ENCODE assay signal across 1 cellular context in the genomic region with DNA sequence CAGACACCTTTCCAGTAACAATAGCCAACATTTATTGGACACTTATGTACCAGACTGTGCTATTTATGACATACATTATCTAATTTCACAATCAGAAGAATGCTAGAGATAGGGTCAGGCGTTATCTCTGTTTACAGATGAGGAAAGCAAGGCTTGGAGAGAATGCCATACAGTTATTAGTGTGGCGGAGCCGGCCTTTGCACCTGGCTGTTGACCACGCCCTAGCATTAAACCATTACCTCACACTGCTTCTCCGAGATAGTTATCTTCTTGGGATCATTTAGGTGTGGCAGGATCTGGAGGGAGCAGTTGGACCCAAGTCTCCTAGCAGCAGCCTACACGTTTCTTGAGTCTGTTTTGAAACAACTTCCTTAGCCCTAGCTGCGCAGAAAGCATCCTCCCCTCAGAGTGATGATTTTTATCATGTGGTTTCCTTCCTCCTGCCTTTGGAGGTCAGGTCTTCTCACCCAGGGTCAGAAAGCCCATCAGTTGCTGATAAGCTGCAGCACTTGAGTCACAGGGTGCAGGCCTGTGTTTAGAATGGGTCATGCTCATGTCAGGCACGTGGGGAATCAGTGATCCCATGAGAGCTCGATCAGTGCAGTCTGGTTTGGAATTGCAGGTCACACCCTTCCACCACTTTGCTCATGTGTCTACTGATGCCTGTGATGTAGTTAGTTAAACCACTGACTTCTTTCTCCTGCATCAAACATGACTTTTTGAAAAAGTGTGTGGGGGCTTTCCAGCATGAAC.
TF ChIP-seq lines count a peak whose summit lies in the region.

No MANE protein-coding gene starts in this region.

TF ChIP-seq in HepG2, 621 proteins besides CTCF, POLR2A, EP300 and RAD21 (continued from another document and continues in another):
- TF ChIP-seq ZNF687 (CRISPR knock-in tag; IDR thresholded peaks at IDR 0.05) (peak; percentile 52; the same call in 1 of the 2 replicates), ZNF30 (CRISPR knock-in tag; IDR thresholded peaks at IDR 0.05) (no peak), POLR2AphosphoS2 (IDR thresholded peaks at IDR 0.05; ENCODE audit: low read depth, low read length) (no peak), TEAD3 (CRISPR knock-in tag; optimal IDR thresholded peaks at IDR 0.05; ENCODE audit: borderline replicate concordance) (peak; percentile 72), RFXANK (CRISPR knock-in tag; IDR thresholded peaks at IDR 0.05) (no peak), ZIK1 (CRISPR knock-in tag; IDR thresholded peaks at IDR 0.05; ENCODE audit: borderline replicate concordance, low read depth) (0 out of 2 replicates have a peak, but pooled peaks have one; percentile 18), ZFP36L2 (CRISPR knock-in tag; IDR thresholded peaks at IDR 0.05) (no peak), MAFG (CRISPR knock-in tag; IDR thresholded peaks at IDR 0.05) (no peak), CEBPG (CRISPR knock-in tag; IDR thresholded peaks at IDR 0.05) (peak; percentile 88), RNF2 (conservative IDR thresholded peaks at IDR 0.05; ENCODE audit: low read depth) (0 out of 2 replicates have a peak, but pooled peaks have one; percentile 51), ZNF790 (CRISPR knock-in tag; IDR thresholded peaks at IDR 0.05; ENCODE audit: borderline replicate concordance) (no peak; the same call in 1 of the 2 replicates), ZNF557 (CRISPR knock-in tag; IDR thresholded peaks at IDR 0.05) (no peak), ZNF709 (CRISPR knock-in tag; IDR thresholded peaks at IDR 0.05) (no peak), KDM3A (CRISPR knock-in tag; IDR thresholded peaks at IDR 0.05; ENCODE audit: low read depth) (no peak), ZNF570 (CRISPR knock-in tag; IDR thresholded peaks at IDR 0.05; ENCODE audit: borderline replicate concordance) (no peak), ONECUT2 (CRISPR knock-in tag; IDR thresholded peaks at IDR 0.05) (no peak), ZNF235 (CRISPR knock-in tag; IDR thresholded peaks at IDR 0.05; ENCODE audit: borderline replicate concordance) (no peak), IKZF5 (CRISPR knock-in tag; IDR thresholded peaks at IDR 0.05) (peak; percentile 67; the same call in 1 of the 2 replicates), GTF2F1 (IDR thresholded peaks at IDR 0.05; ENCODE audit: low read length) (no peak), PLRG1 (conservative IDR thresholded peaks at IDR 0.05) (no peak), ZNF839 (CRISPR knock-in tag; IDR thresholded peaks at IDR 0.05; ENCODE audit: borderline replicate concordance) (no peak), ESRRA (CRISPR knock-in tag; IDR thresholded peaks at IDR 0.05; ENCODE audit: low read depth) (peak; percentile 31; the same call in 1 of the 2 replicates), SP5 (CRISPR knock-in tag; IDR thresholded peaks at IDR 0.05; ENCODE audit: borderline replicate concordance, low read depth) (peak; percentile 88), ZNF737 (CRISPR knock-in tag; IDR thresholded peaks at IDR 0.05; ENCODE audit: borderline replicate concordance) (no peak), ZNF263 (CRISPR knock-in tag; IDR thresholded peaks at IDR 0.05) (no peak), ZNF816 (CRISPR knock-in tag; IDR thresholded peaks at IDR 0.05; ENCODE audit: borderline replicate concordance) (no peak), BRD4 (CRISPR knock-in tag; IDR thresholded peaks at IDR 0.05) (no peak), SATB2 (CRISPR knock-in tag; IDR thresholded peaks at IDR 0.05) (peak; percentile 85), GLMP (CRISPR knock-in tag; IDR thresholded peaks at IDR 0.05; ENCODE audit: borderline replicate concordance) (no peak), ZNF841 (CRISPR knock-in tag; IDR thresholded peaks at IDR 0.05; ENCODE audit: borderline replicate concordance) (no peak), ZBTB3 (CRISPR knock-in tag; IDR thresholded peaks at IDR 0.05; ENCODE audit: borderline replicate concordance, low read depth) (no peak), REL (CRISPR knock-in tag; conservative IDR thresholded peaks at IDR 0.05) (no peak), HNRNPL (IDR thresholded peaks at IDR 0.05; ENCODE audit: low read depth, low read length) (no peak)
- TF ChIP-seq, protein P1, sequence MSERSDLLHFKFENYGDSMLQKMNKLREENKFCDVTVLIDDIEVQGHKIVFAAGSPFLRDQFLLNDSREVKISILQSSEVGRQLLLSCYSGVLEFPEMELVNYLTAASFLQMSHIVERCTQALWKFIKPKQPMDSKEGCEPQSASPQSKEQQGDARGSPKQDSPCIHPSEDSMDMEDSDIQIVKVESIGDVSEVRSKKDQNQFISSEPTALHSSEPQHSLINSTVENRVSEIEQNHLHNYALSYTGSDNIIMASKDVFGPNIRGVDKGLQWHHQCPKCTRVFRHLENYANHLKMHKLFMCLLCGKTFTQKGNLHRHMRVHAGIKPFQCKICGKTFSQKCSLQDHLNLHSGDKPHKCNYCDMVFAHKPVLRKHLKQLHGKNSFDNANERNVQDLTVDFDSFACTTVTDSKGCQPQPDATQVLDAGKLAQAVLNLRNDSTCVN (CRISPR knock-in tag; IDR thresholded peaks at IDR 0.05; ENCODE audit: borderline replicate concordance) = no peak
- TF ChIP-seq, protein P2, sequence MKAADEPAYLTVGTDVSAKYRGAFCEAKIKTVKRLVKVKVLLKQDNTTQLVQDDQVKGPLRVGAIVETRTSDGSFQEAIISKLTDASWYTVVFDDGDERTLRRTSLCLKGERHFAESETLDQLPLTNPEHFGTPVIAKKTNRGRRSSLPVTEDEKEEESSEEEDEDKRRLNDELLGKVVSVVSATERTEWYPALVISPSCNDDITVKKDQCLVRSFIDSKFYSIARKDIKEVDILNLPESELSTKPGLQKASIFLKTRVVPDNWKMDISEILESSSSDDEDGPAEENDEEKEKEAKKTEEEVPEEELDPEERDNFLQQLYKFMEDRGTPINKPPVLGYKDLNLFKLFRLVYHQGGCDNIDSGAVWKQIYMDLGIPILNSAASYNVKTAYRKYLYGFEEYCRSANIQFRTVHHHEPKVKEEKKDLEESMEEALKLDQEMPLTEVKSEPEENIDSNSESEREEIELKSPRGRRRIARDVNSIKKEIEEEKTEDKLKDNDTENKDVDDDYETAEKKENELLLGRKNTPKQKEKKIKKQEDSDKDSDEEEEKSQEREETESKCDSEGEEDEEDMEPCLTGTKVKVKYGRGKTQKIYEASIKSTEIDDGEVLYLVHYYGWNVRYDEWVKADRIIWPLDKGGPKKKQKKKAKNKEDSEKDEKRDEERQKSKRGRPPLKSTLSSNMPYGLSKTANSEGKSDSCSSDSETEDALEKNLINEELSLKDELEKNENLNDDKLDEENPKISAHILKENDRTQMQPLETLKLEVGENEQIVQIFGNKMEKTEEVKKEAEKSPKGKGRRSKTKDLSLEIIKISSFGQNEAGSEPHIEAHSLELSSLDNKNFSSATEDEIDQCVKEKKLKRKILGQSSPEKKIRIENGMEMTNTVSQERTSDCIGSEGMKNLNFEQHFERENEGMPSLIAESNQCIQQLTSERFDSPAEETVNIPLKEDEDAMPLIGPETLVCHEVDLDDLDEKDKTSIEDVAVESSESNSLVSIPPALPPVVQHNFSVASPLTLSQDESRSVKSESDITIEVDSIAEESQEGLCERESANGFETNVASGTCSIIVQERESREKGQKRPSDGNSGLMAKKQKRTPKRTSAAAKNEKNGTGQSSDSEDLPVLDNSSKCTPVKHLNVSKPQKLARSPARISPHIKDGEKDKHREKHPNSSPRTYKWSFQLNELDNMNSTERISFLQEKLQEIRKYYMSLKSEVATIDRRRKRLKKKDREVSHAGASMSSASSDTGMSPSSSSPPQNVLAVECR (CRISPR knock-in tag; IDR thresholded peaks at IDR 0.05; ENCODE audit: borderline replicate concordance) = peak; percentile 44; the same call in 1 of the 2 replicates
- TF ChIP-seq, protein P3, sequence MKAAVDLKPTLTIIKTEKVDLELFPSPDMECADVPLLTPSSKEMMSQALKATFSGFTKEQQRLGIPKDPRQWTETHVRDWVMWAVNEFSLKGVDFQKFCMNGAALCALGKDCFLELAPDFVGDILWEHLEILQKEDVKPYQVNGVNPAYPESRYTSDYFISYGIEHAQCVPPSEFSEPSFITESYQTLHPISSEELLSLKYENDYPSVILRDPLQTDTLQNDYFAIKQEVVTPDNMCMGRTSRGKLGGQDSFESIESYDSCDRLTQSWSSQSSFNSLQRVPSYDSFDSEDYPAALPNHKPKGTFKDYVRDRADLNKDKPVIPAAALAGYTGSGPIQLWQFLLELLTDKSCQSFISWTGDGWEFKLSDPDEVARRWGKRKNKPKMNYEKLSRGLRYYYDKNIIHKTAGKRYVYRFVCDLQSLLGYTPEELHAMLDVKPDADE (CRISPR knock-in tag; IDR thresholded peaks at IDR 0.05) = no peak
- TF ChIP-seq, protein P4, sequence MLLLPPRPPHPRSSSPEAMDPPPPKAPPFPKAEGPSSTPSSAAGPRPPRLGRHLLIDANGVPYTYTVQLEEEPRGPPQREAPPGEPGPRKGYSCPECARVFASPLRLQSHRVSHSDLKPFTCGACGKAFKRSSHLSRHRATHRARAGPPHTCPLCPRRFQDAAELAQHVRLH (CRISPR knock-in tag; IDR thresholded peaks at IDR 0.05; ENCODE audit: borderline replicate concordance, low read depth) = no peak; the same call in 1 of the 2 replicates
- TF ChIP-seq, protein P5, sequence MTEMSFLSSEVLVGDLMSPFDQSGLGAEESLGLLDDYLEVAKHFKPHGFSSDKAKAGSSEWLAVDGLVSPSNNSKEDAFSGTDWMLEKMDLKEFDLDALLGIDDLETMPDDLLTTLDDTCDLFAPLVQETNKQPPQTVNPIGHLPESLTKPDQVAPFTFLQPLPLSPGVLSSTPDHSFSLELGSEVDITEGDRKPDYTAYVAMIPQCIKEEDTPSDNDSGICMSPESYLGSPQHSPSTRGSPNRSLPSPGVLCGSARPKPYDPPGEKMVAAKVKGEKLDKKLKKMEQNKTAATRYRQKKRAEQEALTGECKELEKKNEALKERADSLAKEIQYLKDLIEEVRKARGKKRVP (CRISPR knock-in tag; IDR thresholded peaks at IDR 0.05) = peak in 1 of 2 experiments; percentile 49; a peak in 1 of 4 replicates
- TF ChIP-seq, protein P6, sequence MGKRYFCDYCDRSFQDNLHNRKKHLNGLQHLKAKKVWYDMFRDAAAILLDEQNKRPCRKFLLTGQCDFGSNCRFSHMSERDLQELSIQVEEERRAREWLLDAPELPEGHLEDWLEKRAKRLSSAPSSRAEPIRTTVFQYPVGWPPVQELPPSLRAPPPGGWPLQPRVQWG (CRISPR knock-in tag; IDR thresholded peaks at IDR 0.05; ENCODE audit: borderline replicate concordance, low read depth) = no peak
- TF ChIP-seq, protein P7, sequence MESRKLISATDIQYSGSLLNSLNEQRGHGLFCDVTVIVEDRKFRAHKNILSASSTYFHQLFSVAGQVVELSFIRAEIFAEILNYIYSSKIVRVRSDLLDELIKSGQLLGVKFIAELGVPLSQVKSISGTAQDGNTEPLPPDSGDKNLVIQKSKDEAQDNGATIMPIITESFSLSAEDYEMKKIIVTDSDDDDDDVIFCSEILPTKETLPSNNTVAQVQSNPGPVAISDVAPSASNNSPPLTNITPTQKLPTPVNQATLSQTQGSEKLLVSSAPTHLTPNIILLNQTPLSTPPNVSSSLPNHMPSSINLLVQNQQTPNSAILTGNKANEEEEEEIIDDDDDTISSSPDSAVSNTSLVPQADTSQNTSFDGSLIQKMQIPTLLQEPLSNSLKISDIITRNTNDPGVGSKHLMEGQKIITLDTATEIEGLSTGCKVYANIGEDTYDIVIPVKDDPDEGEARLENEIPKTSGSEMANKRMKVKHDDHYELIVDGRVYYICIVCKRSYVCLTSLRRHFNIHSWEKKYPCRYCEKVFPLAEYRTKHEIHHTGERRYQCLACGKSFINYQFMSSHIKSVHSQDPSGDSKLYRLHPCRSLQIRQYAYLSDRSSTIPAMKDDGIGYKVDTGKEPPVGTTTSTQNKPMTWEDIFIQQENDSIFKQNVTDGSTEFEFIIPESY (CRISPR knock-in tag; IDR thresholded peaks at IDR 0.05) = peak; percentile 89
